ENCODE assay signal across 1 cellular context in genomic region chr7:139989366-139990141, GRCh38.
TF ChIP-seq lines count a peak whose summit lies in the region.

No MANE protein-coding gene starts in this region.

TF ChIP-seq in K562, 482 proteins besides CTCF, POLR2A, EP300 and RAD21:
- TF ChIP-seq LEF1 (IDR thresholded peaks at IDR 0.05) (no peak), ZNF511 (CRISPR knock-in tag; IDR thresholded peaks at IDR 0.05) (0 out of 2 replicates have a peak, but pooled peaks have one; percentile 54), CREB1 (IDR thresholded peaks at IDR 0.05) (no peak), CREB1 (CRISPR knock-in tag; IDR thresholded peaks at IDR 0.05) (no peak), MXD1 (CRISPR knock-in tag; IDR thresholded peaks at IDR 0.05; ENCODE audit: borderline replicate concordance, poor library complexity, severe bottlenecking) (no peak), SIN3B (IDR thresholded peaks at IDR 0.05; ENCODE audit: low read depth) (no peak), SOX6 (IDR thresholded peaks at IDR 0.05) (no peak)
TF ChIP-seq in K562: peak in this region for 1.
